Comparison of ENCODE assay signal across 8 cellular contexts in the genomic region with DNA sequence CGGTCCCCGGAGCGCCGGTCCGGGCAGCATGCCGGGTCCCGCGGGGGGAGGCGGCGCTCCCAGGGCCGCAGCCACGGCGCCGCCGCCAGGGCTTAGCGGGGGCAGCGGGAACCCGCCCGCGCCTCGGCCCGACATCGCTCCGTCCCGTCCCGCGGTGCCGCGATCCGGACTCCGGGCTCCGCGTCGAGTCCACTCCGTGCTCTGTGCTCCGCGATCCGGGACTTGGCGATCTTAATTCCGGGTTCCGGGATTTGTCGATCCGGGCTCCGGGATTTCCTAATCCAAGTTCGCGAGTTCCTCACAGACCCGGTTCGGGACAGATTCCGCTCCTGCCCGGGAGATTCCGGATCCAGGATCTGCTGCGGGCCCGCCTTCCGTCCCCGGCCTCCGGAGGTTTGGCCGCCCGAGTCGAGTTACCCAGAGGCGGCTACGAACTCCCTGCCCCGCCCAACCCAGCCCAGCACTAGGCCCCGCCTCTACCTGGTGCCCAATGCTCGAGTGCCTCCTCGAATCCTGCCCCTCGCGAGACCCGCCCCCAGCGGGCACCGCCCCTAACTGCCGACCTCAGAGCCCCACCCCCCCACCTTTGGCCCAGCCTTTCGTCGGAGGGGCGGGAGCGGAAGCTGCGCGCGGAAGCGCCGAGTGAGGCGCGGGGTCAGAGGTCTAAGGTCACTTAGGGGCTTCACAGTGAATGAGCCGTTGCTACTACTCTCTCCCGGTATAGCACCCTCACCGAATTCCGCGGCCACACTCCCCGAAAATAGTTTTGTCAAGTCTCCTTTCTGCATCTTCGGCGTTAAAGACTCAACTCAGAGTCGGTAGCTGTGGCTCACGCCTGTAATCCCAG. TPM values are rescaled to one million over a fixed set of nuclear protein-coding genes. Genes with fewer than 3 reads are reported as not detected.
DNase-seq lines count a peak whose midpoint lies in the region; ATAC-seq, FAIRE-seq and TF ChIP-seq lines count a peak whose summit lies in the region.

A gene (minus strand): TSS at position 146 of the 847 bp plus-strand sequence. CDS start 11 bp downstream, at position 135.

- ATAC-seq in HG02870 (IDR thresholded peaks at IDR 0.05; ENCODE audit: unreplicated experiment) (peak; percentile 85), heart right ventricle (peak; percentile 88 to 94 (median 90)), upper lobe of right lung (peak; percentile 92)

- TF ChIP-seq CTCF in heart right ventricle (IDR thresholded peaks at IDR 0.05) (peak in 2 of 9 donors; percentile 6), upper lobe of right lung (IDR thresholded peaks at IDR 0.05) (no peak)

- H3K4me3 ChIP-seq in heart right ventricle (peak within 1 kb of the TSS; percentile 73 to 95 (median 90)), upper lobe of right lung (peak within 1 kb of the TSS; percentile 88)

- intact Hi-C loops in heart right ventricle (cut with DNase I) (loop anchor here in 4 of 10 donors (1.0 to 5.0 kb wide), 2 partner anchors 15 to 70 kb away; a partner anchor contains a TSS), posterior vena cava (cut with DNase I) (no loop called here), upper lobe of right lung (cut with DNase I) (no loop called here)

- DNase-seq in GM12892 (ENCODE audit: insufficient read length) (peak; percentile 89), NCI-H146 (lab: John Stamatoyannopoulos, UW) (peak; percentile 98), T-helper 1 cell (peak; percentile 99), amniotic epithelial cell (ENCODE audit: low read depth) (peak; percentile 99), heart right ventricle (peak; percentile 98 to 99), posterior vena cava (ENCODE audit: low spot score) (peak; percentile 100), upper lobe of right lung (peak; percentile 100)

- 0% methylated on average over 92 of the region's 92 CpGs for WGBS in heart right ventricle, 2 donors

- FAIRE-seq in GM12892 (lab: Jason Lieb, UNC), result peak; percentile 94

- H3K36me3 ChIP-seq in heart right ventricle (peaks cover 0 to under 1% (median 0%) of the 10 kb centered on the region in 9 donors), upper lobe of right lung (no peaks in the 10 kb centered on the region)

- peak; percentile 87; the same call in 1 of the 2 replicates for TF ChIP-seq POLR2A in GM12892 (IDR thresholded peaks at IDR 0.05; ENCODE audit: low read depth, low read length)

- H3K9me3 ChIP-seq in heart right ventricle (no peaks in the 10 kb centered on the region), upper lobe of right lung (no peaks in the 10 kb centered on the region)

- H3K27ac ChIP-seq in heart right ventricle, result peak within 1 kb of the TSS; percentile 87 to 98 (median 94)
- H3K27ac ChIP-seq in upper lobe of right lung, result peak within 1 kb of the TSS; percentile 94

- no peaks in the 10 kb centered on the region for H3K27me3 ChIP-seq in heart right ventricle
- H3K27me3 ChIP-seq in upper lobe of right lung, result no peaks in the 10 kb centered on the region

- H3K4me1 ChIP-seq in heart right ventricle (peaks cover 30 to 53% (median 47%) of the 10 kb centered on the region in 9 donors), upper lobe of right lung (peaks cover 39% of the 10 kb centered on the region)

RNA-seq across cellular contexts. Expression of the gene that starts here (rescaled TPM):
- 47.5 TPM for polyA plus RNA-seq in GM12892 (2012; ENCODE audit: missing spikeins)
- total RNA-seq in heart right ventricle (10 to 100 TPM; 11.6 to 35.7 (median 17.3) TPM), posterior vena cava (10 to 100 TPM; 45.6 to 76.9 TPM), upper lobe of right lung (74.6 TPM)
- polyA plus RNA-seq in heart right ventricle, result 10 to 100 TPM; 23.6 to 31.3 TPM

Comparison
In these comparisons a context has a peak if more than half of its experiments do, and no peak if none do; other contexts are left out.
1. Peak in every context shown above with its lines: DNase-seq, ATAC-seq, H3K4me3 ChIP-seq and H3K27ac ChIP-seq.